Comparison of ENCODE assay signal across 14 cellular contexts in genomic region chr6:130431346-130431745, GRCh38.
DNase-seq lines count a peak whose midpoint lies in the region; ATAC-seq and TF ChIP-seq lines count a peak whose summit lies in the region.
"Had no signal": no experiment of that assay in that cellular context is flagged by ENCODE, and none has a peak within 500 bp of the region (broad histone marks: within the 10 kb centered on the region; RNA-seq: fewer than 3 reads in every experiment).

No MANE protein-coding gene starts in this region.

- H3K27me3 ChIP-seq in GM23338 (ENCODE audit: insufficient read depth) (no peaks in the 10 kb centered on the region), IMR-90 (ENCODE audit: control insufficient read depth, insufficient read depth, low read length) (no peaks in the 10 kb centered on the region), mesendoderm (ENCODE audit: insufficient read depth, low read length, poor library complexity) (no peaks in the 10 kb centered on the region), ovary (no peaks in the 10 kb centered on the region)

- H3K36me3 Mint-ChIP-seq in GM23338 (ENCODE audit: low read depth) (no peaks in the 10 kb centered on the region; the same call in 2 of the 3 replicates), WTC11 (no peaks in the 10 kb centered on the region)

- H3K4ac ChIP-seq in IMR-90 (ENCODE audit: low read depth, low read length): no peak overlapping the region
- H3K4ac ChIP-seq in mesendoderm (ENCODE audit: low read depth, low read length): no peak overlapping the region

- H4K20me1 ChIP-seq in GM23338 (replicated peaks; ENCODE audit: insufficient read depth) (no peaks in the 10 kb centered on the region), IMR-90 (ENCODE audit: insufficient read depth, low read length) (no peaks in the 10 kb centered on the region)

- H3K18ac ChIP-seq in IMR-90 (ENCODE audit: low read depth, low read length) (no peak overlapping the region), mesendoderm (ENCODE audit: low read length) (no peak overlapping the region)

- BruUV-seq in IMR-90 (replicated peaks; lab: Mats Ljungman, UMichigan): no TSS peak

- H3K4me2 ChIP-seq in GM23338: no peak overlapping the region
- H3K4me2 ChIP-seq in IMR-90 (ENCODE audit: low read depth, low read length): no peak overlapping the region
- no peak overlapping the region for H3K4me2 ChIP-seq in mesendoderm (ENCODE audit: low read length)
- H3K4me2 ChIP-seq: A549 had no signal

- 80% methylated on average over 1 of the region's 2 CpGs; no CpG with 5 or more reads in 1 of the 2 experiments for WGBS in IMR-90 (ENCODE audit: extremely low coverage in 2 of 2, insufficient read length in 1 of 2), 2 experiments
- no CpG with 5 or more reads among the region's 2 CpGs for WGBS in mesendoderm (ENCODE audit: extremely low coverage, insufficient coverage, low lambda C conversion rate)
- 80 to 82% (median 80%) methylated on average over 2 of the region's 2 CpGs for WGBS in ovary, 3 donors

- H2BK5ac ChIP-seq in IMR-90 (ENCODE audit: low read depth, low read length, poor library complexity, severe bottlenecking) (no peak overlapping the region), mesendoderm (ENCODE audit: low read length) (no peak overlapping the region)

- H3K9me3 Mint-ChIP-seq in GM23338: no peaks in the 10 kb centered on the region
- no peaks in the 10 kb centered on the region for H3K9me3 Mint-ChIP-seq in WTC11
- H3K9me3 Mint-ChIP-seq: CD8-positive, alpha-beta memory T cell had no signal

- H3K27ac Mint-ChIP-seq in GM23338 (peak overlapping the region; percentile 16; the same call in 1 of the 2 replicates), WTC11 (peak overlapping the region; percentile 32; the same call in 1 of the 2 replicates)
- H3K27ac Mint-ChIP-seq: CD8-positive, alpha-beta memory T cell had no signal

- no peak overlapping the region for H2AK9ac ChIP-seq in IMR-90 (replicated peaks; ENCODE audit: low read depth, low read length, poor library complexity)

- no peak overlapping the region for H3K56ac ChIP-seq in IMR-90 (ENCODE audit: extremely low read depth, insufficient read depth, low read length)
- H3K56ac ChIP-seq in mesendoderm (ENCODE audit: low read length): no peak overlapping the region

- no peak overlapping the region for H4K8ac ChIP-seq in IMR-90 (ENCODE audit: low read depth in 2 of 2, low read length in 2 of 2)
- no peak overlapping the region for H4K8ac ChIP-seq in mesendoderm (ENCODE audit: low read depth, low read length)

- TF ChIP-seq CTCF in GM23338 (conservative IDR thresholded peaks at IDR 0.05; ENCODE audit: low read depth in 2 of 2): no peak
- no peak for TF ChIP-seq CTCF in IMR-90 (conservative IDR thresholded peaks at IDR 0.05; ENCODE audit: low read depth, low read length)
- no peak for TF ChIP-seq CTCF in WTC11 (IDR thresholded peaks at IDR 0.05)
- TF ChIP-seq CTCF in ovary (IDR thresholded peaks at IDR 0.05): no peak

- intact Hi-C loops in IMR-90 (cut with micrococcal nuclease): no loop called here
- intact Hi-C loops in ovary (cut with DNase I): no loop called here

- H4K5ac ChIP-seq in IMR-90 (ENCODE audit: low read depth, low read length) (no peak overlapping the region), mesendoderm (ENCODE audit: low read length) (no peak overlapping the region)

- CTCF ChIA-PET in IMR-90 (lab: Yijun Ruan, JAX): no interaction called here
- CTCF ChIA-PET in WTC11 (lab: Charles Lee): no interaction called here

- peaks cover 2% of the 10 kb centered on the region for H3K27me3 Mint-ChIP-seq in GM23338 (ENCODE audit: insufficient read depth, low read depth, poor library complexity)
- H3K27me3 Mint-ChIP-seq in WTC11 (ENCODE audit: low read depth): no peaks in the 10 kb centered on the region
- H3K27me3 Mint-ChIP-seq: CD8-positive, alpha-beta memory T cell had no signal

- no peak overlapping the region for H2BK20ac ChIP-seq in IMR-90 (ENCODE audit: low read depth, low read length)

- TF ChIP-seq POLR2A in IMR-90 (IDR thresholded peaks at IDR 0.05; ENCODE audit: low read depth, low read length) (no peak), ovary (IDR thresholded peaks at IDR 0.05) (no peak)

- no peak overlapping the region for H3K4me3 Mint-ChIP-seq in GM23338
- H3K4me3 Mint-ChIP-seq in WTC11: no peak overlapping the region
- H3K4me3 Mint-ChIP-seq: CD8-positive, alpha-beta memory T cell had no signal

- dilution Hi-C loops in IMR-90 (cut with HindIII; ENCODE audit: low sequenced_read_pairs, unreplicated experiment): no loop called here

- DNase-seq in GM23338 (ENCODE audit: low spot score) (no peak), IMR-90 (no peak), WTC11 (ENCODE audit: low spot score) (no peak), mesendoderm (peak; percentile 10), ovary (no peak), cerebellum (ENCODE audit: low spot score) (no peak)
- DNase-seq: Caco-2; CD8-positive, alpha-beta memory T cell; DND-41; GDM1; H7 had no signal

- H3K79me2 ChIP-seq in GM23338 (replicated peaks; ENCODE audit: insufficient read depth) (0 out of 2 replicates have a peak, but pooled peaks cover 7% of the 10 kb centered on the region), mesendoderm (ENCODE audit: control insufficient read depth, insufficient read depth, low read length) (no peaks in the 10 kb centered on the region)

- H3K9ac ChIP-seq in IMR-90 (ENCODE audit: low read depth, low read length) (no peak overlapping the region), mesendoderm (ENCODE audit: low read length) (no peak overlapping the region)

- H3K9me1 ChIP-seq in IMR-90 (ENCODE audit: insufficient read depth, low read length): no peaks in the 10 kb centered on the region

- no peak overlapping the region for H3K14ac ChIP-seq in IMR-90 (replicated peaks; ENCODE audit: low read depth, low read length)

- H3K23ac ChIP-seq in IMR-90 (ENCODE audit: low read depth, low read length) (no peak overlapping the region), mesendoderm (ENCODE audit: low read length) (no peak overlapping the region)

- POLR2A ChIA-PET in IMR-90 (lab: Charles Lee; ENCODE audit: unreplicated experiment) (no interaction called here), WTC11 (lab: Charles Lee) (no interaction called here)

- H3K9me3 ChIP-seq in IMR-90 (ENCODE audit: control insufficient read depth, insufficient read depth, low read length): no peaks in the 10 kb centered on the region
- H3K9me3 ChIP-seq in ovary: no peaks in the 10 kb centered on the region
- H3K9me3 ChIP-seq: A549, Caco-2 had no signal

- H2BK120ac ChIP-seq in IMR-90 (ENCODE audit: low read depth, low read length): no peak overlapping the region
- H2BK120ac ChIP-seq in mesendoderm (ENCODE audit: low read depth, low read length): no peak overlapping the region

- no peak overlapping the region for H2AK5ac ChIP-seq in IMR-90 (ENCODE audit: low read depth, low read length)
- H2AK5ac ChIP-seq in mesendoderm (ENCODE audit: low read length): no peak overlapping the region

- no peaks in the 10 kb centered on the region for H3K9me2 ChIP-seq in GM23338 (ENCODE audit: insufficient read depth)

- H3K4me1 ChIP-seq in GM23338 (ENCODE audit: insufficient read depth) (peaks cover 14% of the 10 kb centered on the region), IMR-90 (ENCODE audit: control insufficient read depth, insufficient read depth, low read length) (peaks cover 1% of the 10 kb centered on the region; the same call in 1 of the 2 replicates), mesendoderm (ENCODE audit: control insufficient read depth, low read depth, low read length) (peaks cover 3% of the 10 kb centered on the region), ovary (ENCODE audit: insufficient read depth) (no peaks in the 10 kb centered on the region)
- H3K4me1 ChIP-seq: A549 had no signal

- H2AFZ ChIP-seq in GM23338: no peak overlapping the region
- H2AFZ ChIP-seq in IMR-90 (replicated peaks; ENCODE audit: low read length, poor library complexity): no peak overlapping the region

- H3K4me3 ChIP-seq in GM23338 (no peak overlapping the region), IMR-90 (ENCODE audit: insufficient read depth, low read depth, low read length) (no peak overlapping the region), mesendoderm (ENCODE audit: low read length) (no peak overlapping the region), ovary (no peak overlapping the region)
- H3K4me3 ChIP-seq: A549, K562 had no signal

- H3K79me1 ChIP-seq in IMR-90 (ENCODE audit: low read depth in 1 of 2, low read length in 2 of 2): peaks cover 9 to 19% of the 10 kb centered on the region in 2 experiments; a peak in 3 of 4 replicates
- H3K79me1 ChIP-seq in mesendoderm (ENCODE audit: low read length): no peaks in the 10 kb centered on the region

- H3F3A ChIP-seq in GM23338 (replicated peaks; ENCODE audit: low read depth): no peaks in the 10 kb centered on the region

- H3K4me1 Mint-ChIP-seq in GM23338 (peaks cover 32% of the 10 kb centered on the region), WTC11 (peaks cover 24% of the 10 kb centered on the region)
- H3K4me1 Mint-ChIP-seq: CD8-positive, alpha-beta memory T cell had no signal

- TF ChIP-seq RAD21 in IMR-90 (IDR thresholded peaks at IDR 0.05; ENCODE audit: low read length): no peak

- H3K27ac ChIP-seq in GM23338 (ENCODE audit: low read depth) (no peak overlapping the region), IMR-90 (ENCODE audit: insufficient read depth, low read length) (no peak overlapping the region), mesendoderm (ENCODE audit: low read depth, low read length) (no peak overlapping the region), ovary (no peak overlapping the region)
- H3K27ac ChIP-seq: A549 had no signal

- H2BK15ac ChIP-seq in IMR-90 (ENCODE audit: low read depth, low read length) (no peak overlapping the region), mesendoderm (replicated peaks; ENCODE audit: low read depth) (no peak overlapping the region)

- no peak for TF ChIP-seq EP300 in ovary (IDR thresholded peaks at IDR 0.05)

- H3K36me3 ChIP-seq in GM23338 (ENCODE audit: insufficient read depth) (no peaks in the 10 kb centered on the region), IMR-90 (ENCODE audit: control insufficient read depth, insufficient read depth, low read length) (no peaks in the 10 kb centered on the region), mesendoderm (ENCODE audit: control insufficient read depth, insufficient read depth, low read length) (no peaks in the 10 kb centered on the region), ovary (no peaks in the 10 kb centered on the region)

- no peak overlapping the region for H4K91ac ChIP-seq in IMR-90 (ENCODE audit: insufficient read depth, low read depth, low read length)

- ATAC-seq in GM23338: no peak
- no peak for ATAC-seq in IMR-90 (ENCODE audit: low read depth)
- ATAC-seq in WTC11: no peak
- ATAC-seq in GM18870 (IDR thresholded peaks at IDR 0.05; ENCODE audit: unreplicated experiment): no peak
- ATAC-seq: A549, K562 had no signal

- in situ Hi-C loops in IMR-90 (cut with MboI; ENCODE audit: low sequenced_read_pairs): no loop called here

TF ChIP-seq in GM23338, 12 proteins besides CTCF, POLR2A, EP300 and RAD21 (continues in another document):
- TF ChIP-seq EZH2 (IDR thresholded peaks at IDR 0.05; ENCODE audit: low read depth, unreplicated experiment): no peak

TF ChIP-seq in IMR-90, 13 proteins besides CTCF, POLR2A, EP300 and RAD21 (continues in another document):
- peak; percentile 27; the same call in 1 of the 2 replicates for TF ChIP-seq CEBPB (IDR thresholded peaks at IDR 0.05; ENCODE audit: low read depth, low read length)

TF ChIP-seq in WTC11, 78 proteins besides CTCF, POLR2A, EP300 and RAD21 (continues in another document):
- no peak for TF ChIP-seq TP53 (CRISPR knock-in tag; IDR thresholded peaks at IDR 0.05)
